Comparison of ENCODE assay signal across 43 cellular contexts in the genomic region with DNA sequence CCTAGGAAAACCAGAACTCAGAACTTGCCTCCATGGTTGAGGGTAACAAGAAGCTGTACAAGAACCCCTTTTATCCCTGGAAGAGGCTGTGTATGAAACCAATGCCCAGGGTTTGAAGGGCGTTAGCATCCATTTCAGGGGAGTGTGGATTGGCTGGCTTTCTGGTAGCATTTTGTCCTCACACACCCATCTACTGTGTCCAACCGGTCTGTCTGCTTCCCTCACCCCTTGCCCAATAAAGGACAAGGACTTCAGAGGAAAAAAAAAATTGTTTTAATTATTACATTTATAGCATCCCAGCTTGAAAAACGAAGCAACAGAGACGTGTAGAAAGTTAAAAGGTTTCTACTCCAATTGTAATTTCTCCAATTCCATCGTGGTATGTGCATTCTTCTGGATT. TPM values are rescaled to one million over a fixed set of nuclear protein-coding genes. Genes with fewer than 3 reads are reported as not detected.
"Had no signal": no experiment of that assay in that cellular context is flagged by ENCODE, and none has a peak within 500 bp of the region (broad histone marks: within the 10 kb centered on the region; RNA-seq: fewer than 3 reads in every experiment).

No MANE protein-coding gene starts in this region.

- H3K9me3 ChIP-seq: adrenal gland, ascending aorta, body of pancreas, breast epithelium had no signal

- H3K4me1 ChIP-seq: adrenal gland, ascending aorta, body of pancreas, breast epithelium had no signal

- H3K4me1 Mint-ChIP-seq: activated naive CD4-positive, alpha-beta T cell treated with anti-CD3 and anti-CD28 coated beads, Interleukin-2, amount 10 ng/mL, durations not matched to agents 7 days and 5 days; activated naive CD4-positive, alpha-beta T cell treated with anti-CD3 and anti-CD28 coated beads, Interleukin-2, amount 50 U/mL, for 24 hours; activated naive CD8-positive, alpha-beta T cell treated with anti-CD3 and anti-CD28 coated beads for 36 hours; activated naive CD8-positive, alpha-beta T cell treated with anti-CD3 and anti-CD28 coated beads, Interleukin-2, amount 10 ng/mL, durations not matched to agents 7 days and 5 days; activated naive CD8-positive, alpha-beta T cell treated with anti-CD3 and anti-CD28 coated beads, Interleukin-2, amount 50 U/mL, for 24 hours; brain; central memory CD8-positive, alpha-beta T cell had no signal

- H3K27ac Mint-ChIP-seq: activated naive CD4-positive, alpha-beta T cell treated with anti-CD3 and anti-CD28 coated beads for 36 hours; activated naive CD4-positive, alpha-beta T cell treated with anti-CD3 and anti-CD28 coated beads, Interleukin-2, amount 10 ng/mL, durations not matched to agents 7 days and 5 days; activated naive CD4-positive, alpha-beta T cell treated with anti-CD3 and anti-CD28 coated beads, Interleukin-2, amount 50 U/mL, for 24 hours; activated naive CD4-positive, alpha-beta T cell treated with anti-CD3 and anti-CD28 coated beads, Interleukin-2, amount 50 U/mL, for 72 hours; activated naive CD8-positive, alpha-beta T cell; activated naive CD8-positive, alpha-beta T cell treated with anti-CD3 and anti-CD28 coated beads for 36 hours; activated naive CD8-positive, alpha-beta T cell treated with anti-CD3 and anti-CD28 coated beads, Interleukin-2, amount 10 ng/mL, durations not matched to agents 7 days and 5 days; activated naive CD8-positive, alpha-beta T cell treated with anti-CD3 and anti-CD28 coated beads, Interleukin-2, amount 50 U/mL, for 24 hours; activated T-cell treated with anti-CD3 and anti-CD28 coated beads, Interleukin-2, amount 50 U/mL, for 24 hours; activated T-cell treated with anti-CD3 and anti-CD28 coated beads, Interleukin-2, amount 50 U/mL, for 72 hours; activated T-helper 1 cell treated with anti-CD3 and anti-CD28 coated beads, Interleukin-12 subunit alpha, Interleukin-12 subunit beta, Interleukin-2, Interleukin-4 antibody, amounts not matched to agents 30 ng/mL and 10 ng/mL and 1 ng/mL, durations not matched to agents 14 hours and 24 hours and 36 hours; activated T-helper 17 cell treated with anti-CD3 and anti-CD28 coated beads, Interleukin-2, amount 50 U/mL, for 72 hours; activated T-helper 2 cell treated with anti-CD3 and anti-CD28 coated beads, Interferon-gamma antibody, Interleukin-2, Interleukin-4, amounts not matched to agents 10 μg/mL and 5 μg/mL and 100 μg/mL, durations not matched to agents 14 hours and 24 hours and 36 hours; brain had no signal

- H3K4me3 ChIP-seq: adrenal gland, ascending aorta, body of pancreas, breast epithelium, cardiac muscle cell had no signal

- ATAC-seq: activated naive CD4-positive, alpha-beta T cell treated with anti-CD3 and anti-CD28 coated beads, Interleukin-2, amount 50 U/mL, for 72 hours; activated naive CD8-positive, alpha-beta T cell treated with anti-CD3 and anti-CD28 coated beads, Interleukin-2, amount 50 U/mL, for 24 hours; activated T-cell treated with anti-CD3 and anti-CD28 coated beads, Interleukin-2, amount 50 U/mL, for 4 hours; activated T-cell treated with anti-CD3 and anti-CD28 coated beads, Interleukin-2, amount 50 U/mL, for 72 hours; activated T-helper 17 cell treated with anti-CD3 and anti-CD28 coated beads, Interleukin-2, amount 50 U/mL, for 72 hours; body of pancreas had no signal

- H3K27me3 Mint-ChIP-seq: activated naive CD4-positive, alpha-beta T cell treated with anti-CD3 and anti-CD28 coated beads, Interleukin-2, amount 50 U/mL, for 24 hours; activated naive CD8-positive, alpha-beta T cell had no signal

- H3K27me3 ChIP-seq: adrenal gland, ascending aorta, body of pancreas, brain microvascular endothelial cell, breast epithelium, cardiac muscle cell had no signal

- H3K4me3 Mint-ChIP-seq: activated naive CD4-positive, alpha-beta T cell treated with anti-CD3 and anti-CD28 coated beads for 36 hours; activated naive CD4-positive, alpha-beta T cell treated with anti-CD3 and anti-CD28 coated beads, Interleukin-2, amount 10 ng/mL, durations not matched to agents 7 days and 5 days; activated naive CD4-positive, alpha-beta T cell treated with anti-CD3 and anti-CD28 coated beads, Interleukin-2, amount 50 U/mL, for 24 hours; activated naive CD8-positive, alpha-beta T cell; activated naive CD8-positive, alpha-beta T cell treated with anti-CD3 and anti-CD28 coated beads for 36 hours; activated naive CD8-positive, alpha-beta T cell treated with anti-CD3 and anti-CD28 coated beads, Interleukin-2, amount 10 ng/mL, durations not matched to agents 7 days and 5 days; activated naive CD8-positive, alpha-beta T cell treated with anti-CD3 and anti-CD28 coated beads, Interleukin-2, amount 50 U/mL, for 24 hours; activated T-cell treated with anti-CD3 and anti-CD28 coated beads, Interleukin-2, amount 50 U/mL, for 24 hours; activated T-cell treated with anti-CD3 and anti-CD28 coated beads, Interleukin-2, amount 50 U/mL, for 4 hours; activated T-cell treated with anti-CD3 and anti-CD28 coated beads, Interleukin-2, amount 50 U/mL, for 72 hours; activated T-helper 1 cell treated with anti-CD3 and anti-CD28 coated beads, Interleukin-12 subunit alpha, Interleukin-12 subunit beta, Interleukin-2, Interleukin-4 antibody, amounts not matched to agents 30 ng/mL and 10 ng/mL and 1 ng/mL, durations not matched to agents 14 hours and 24 hours and 36 hours; activated T-helper 17 cell treated with anti-CD3 and anti-CD28 coated beads, Interleukin-2, amount 50 U/mL, for 72 hours; brain; central memory CD8-positive, alpha-beta T cell had no signal

- H3K36me3 Mint-ChIP-seq: activated naive CD4-positive, alpha-beta T cell treated with anti-CD3 and anti-CD28 coated beads, Interleukin-2, amount 10 ng/mL, durations not matched to agents 7 days and 5 days; activated naive CD4-positive, alpha-beta T cell treated with anti-CD3 and anti-CD28 coated beads, Interleukin-2, amount 50 U/mL, for 24 hours; activated naive CD8-positive, alpha-beta T cell; activated naive CD8-positive, alpha-beta T cell treated with anti-CD3 and anti-CD28 coated beads for 36 hours; activated naive CD8-positive, alpha-beta T cell treated with anti-CD3 and anti-CD28 coated beads, Interleukin-2, amount 10 ng/mL, durations not matched to agents 7 days and 5 days; brain had no signal

- H3K27ac ChIP-seq: adrenal gland, ascending aorta, body of pancreas, brain microvascular endothelial cell, breast epithelium, cardiac muscle cell had no signal

- H3K9me3 Mint-ChIP-seq: activated naive CD4-positive, alpha-beta T cell treated with anti-CD3 and anti-CD28 coated beads, Interleukin-2, amount 10 ng/mL, durations not matched to agents 7 days and 5 days; activated naive CD4-positive, alpha-beta T cell treated with anti-CD3 and anti-CD28 coated beads, Interleukin-2, amount 50 U/mL, for 24 hours; activated naive CD8-positive, alpha-beta T cell treated with anti-CD3 and anti-CD28 coated beads for 36 hours; activated naive CD8-positive, alpha-beta T cell treated with anti-CD3 and anti-CD28 coated beads, Interleukin-2, amount 10 ng/mL, durations not matched to agents 7 days and 5 days; activated naive CD8-positive, alpha-beta T cell treated with anti-CD3 and anti-CD28 coated beads, Interleukin-2, amount 50 U/mL, for 24 hours; activated T-cell treated with anti-CD3 and anti-CD28 coated beads, Interleukin-2, amount 50 U/mL, for 4 hours; activated T-helper 1 cell treated with anti-CD3 and anti-CD28 coated beads, Interleukin-12 subunit alpha, Interleukin-12 subunit beta, Interleukin-2, Interleukin-4 antibody, amounts not matched to agents 30 ng/mL and 10 ng/mL and 1 ng/mL, durations not matched to agents 14 hours and 24 hours and 36 hours; activated T-helper 2 cell treated with anti-CD3 and anti-CD28 coated beads, Interferon-gamma antibody, Interleukin-2, Interleukin-4, amounts not matched to agents 10 μg/mL and 5 μg/mL and 100 μg/mL, durations not matched to agents 14 hours and 24 hours and 36 hours; central memory CD8-positive, alpha-beta T cell had no signal

- DNase-seq: activated effector memory CD4-positive, alpha-beta T cell treated with anti-CD3 and anti-CD28 coated beads, Interleukin-2, amount 50 U/mL, for 16 hours; activated effector memory CD4-positive, alpha-beta T cell treated with Interleukin-2 at 50 U/mL for 16 hours; activated gamma-delta T cell; activated gamma-delta T cell treated with Interleukin-2 at 50 U/mL for 16 hours; activated naive CD4-positive, alpha-beta T cell; activated naive CD4-positive, alpha-beta T cell treated with anti-CD3 and anti-CD28 coated beads for 36 hours; activated naive CD4-positive, alpha-beta T cell treated with anti-CD3 and anti-CD28 coated beads, Interleukin-2, amount 10 ng/mL, durations not matched to agents 7 days and 5 days; activated naive CD4-positive, alpha-beta T cell treated with anti-CD3 and anti-CD28 coated beads, Interleukin-2, amount 50 U/mL, for 16 hours; activated naive CD4-positive, alpha-beta T cell treated with Interleukin-2 at 50 U/mL for 16 hours; activated naive CD8-positive, alpha-beta T cell treated with anti-CD3 and anti-CD28 coated beads for 36 hours; activated naive CD8-positive, alpha-beta T cell treated with anti-CD3 and anti-CD28 coated beads, Interleukin-2, amount 10 ng/mL, durations not matched to agents 7 days and 5 days; activated naive CD8-positive, alpha-beta T cell treated with anti-CD3 and anti-CD28 coated beads, Interleukin-2, amount 50 U/mL, for 24 hours; activated T-cell treated with anti-CD3 and anti-CD28 coated beads, Interleukin-2, amount 50 U/mL, for 24 hours; activated T-cell treated with anti-CD3 and anti-CD28 coated beads, Interleukin-2, amount 50 U/mL, for 4 hours; activated T-cell treated with anti-CD3 and anti-CD28 coated beads, Interleukin-2, amount 50 U/mL, for 48 hours; activated T-cell treated with anti-CD3 and anti-CD28 coated beads, Interleukin-2, amount 50 U/mL, for 72 hours; adrenal gland; amniotic stem cell; amygdala; anterior cingulate cortex; aorta; body of pancreas; brain microvascular endothelial cell; caudate nucleus; central memory CD4-positive, alpha-beta T cell; cerebellar nuclear complex had no signal

- H3K36me3 ChIP-seq: adrenal gland, ascending aorta, brain microvascular endothelial cell, breast epithelium, cardiac muscle cell had no signal

RNA-seq across cellular contexts. Expression of gene CYP4F8, which starts 2.7 kb away (rescaled TPM):
- total RNA-seq: activated naive CD4-positive, alpha-beta T cell treated with anti-CD3 and anti-CD28 coated beads for 36 hours; activated naive CD4-positive, alpha-beta T cell treated with anti-CD3 and anti-CD28 coated beads, Interleukin-2, amount 50 U/mL, for 72 hours; activated naive CD8-positive, alpha-beta T cell treated with anti-CD3 and anti-CD28 coated beads for 36 hours; activated naive CD8-positive, alpha-beta T cell treated with anti-CD3 and anti-CD28 coated beads, Interleukin-2, amount 10 ng/mL, durations not matched to agents 7 days and 5 days; activated T-cell treated with anti-CD3 and anti-CD28 coated beads, Interleukin-2, amount 50 U/mL, for 4 hours; activated T-cell treated with anti-CD3 and anti-CD28 coated beads, Interleukin-2, amount 50 U/mL, for 72 hours; activated T-helper 1 cell treated with anti-CD3 and anti-CD28 coated beads, Interleukin-12 subunit alpha, Interleukin-12 subunit beta, Interleukin-2, Interleukin-4 antibody, amounts not matched to agents 30 ng/mL and 10 ng/mL and 1 ng/mL, durations not matched to agents 14 hours and 24 hours and 36 hours; activated T-helper 17 cell treated with anti-CD3 and anti-CD28 coated beads, Interleukin-2, amount 50 U/mL, for 72 hours; activated T-helper 2 cell treated with anti-CD3 and anti-CD28 coated beads, Interferon-gamma antibody, Interleukin-2, Interleukin-4, amounts not matched to agents 10 μg/mL and 5 μg/mL and 100 μg/mL, durations not matched to agents 14 hours and 24 hours and 36 hours; adrenal gland; aorta; ascending aorta; astrocyte; bronchial epithelial cell; cardiac muscle cell; cardiac septum; cerebellum; chondrocyte had no signal
- polyA plus RNA-seq: adipose tissue, adrenal gland, aorta, cardiac muscle cell had no signal

RNA-seq across cellular contexts. Expression of gene CYP4F3, which starts 28.4 kb away (rescaled TPM):
- total RNA-seq: activated naive CD8-positive, alpha-beta T cell treated with anti-CD3 and anti-CD28 coated beads, Interleukin-2, amount 10 ng/mL, durations not matched to agents 7 days and 5 days; activated T-helper 1 cell treated with anti-CD3 and anti-CD28 coated beads, Interleukin-12 subunit alpha, Interleukin-12 subunit beta, Interleukin-2, Interleukin-4 antibody, amounts not matched to agents 30 ng/mL and 10 ng/mL and 1 ng/mL, durations not matched to agents 14 hours and 24 hours and 36 hours; ascending aorta; astrocyte; cardiac muscle cell; chondrocyte had no signal
- polyA plus RNA-seq: aorta, cardiac muscle cell had no signal
